Comparison of ENCODE assay signal across 16 cellular contexts in genomic region chr5:179260324-179261070, GRCh38.
DNase-seq lines count a peak whose midpoint lies in the region; ATAC-seq and TF ChIP-seq lines count a peak whose summit lies in the region.
"Had no signal": no experiment of that assay in that cellular context is flagged by ENCODE, and none has a peak within 500 bp of the region (broad histone marks: within the 10 kb centered on the region; RNA-seq: fewer than 3 reads in every experiment).

No MANE protein-coding gene starts in this region.

- no peak overlapping the region for H2AFZ ChIP-seq in hepatocyte

- H3K79me2 ChIP-seq in hepatocyte = no peaks in the 10 kb centered on the region

- TF ChIP-seq POLR2A in vagina (IDR thresholded peaks at IDR 0.05) = no peak
- no peak for TF ChIP-seq POLR2A in gastrocnemius medialis (IDR thresholded peaks at IDR 0.05)

- peaks cover 15% of the 10 kb centered on the region for H3K4me1 ChIP-seq in hepatocyte (ENCODE audit: insufficient read depth)
- H3K4me1 ChIP-seq in vagina = peaks cover 45% of the 10 kb centered on the region
- H3K4me1 ChIP-seq in gastrocnemius medialis = peaks cover 4 to 7% of the 10 kb centered on the region in 2 donors

- H3K27me3 ChIP-seq in hepatocyte (no peaks in the 10 kb centered on the region), vagina (no peaks in the 10 kb centered on the region), gastrocnemius medialis (no peaks in the 10 kb centered on the region)
- H3K27me3 ChIP-seq: ascending aorta, BLaER1, transverse colon had no signal

- in situ Hi-C loops in gastrocnemius medialis (cut with MboI; ENCODE audit: low sequenced_read_pairs in 4 of 4) = no loop called here

- peak; percentile 30 for DNase-seq in Right ventricle myocardium superior
- no peak for DNase-seq in Right ventricle myocardium inferior (ENCODE audit: missing footprints)
- peak; percentile 2 for DNase-seq in hepatocyte (ENCODE audit: low spot score)
- peak; percentile 57 for DNase-seq in posterior vena cava (ENCODE audit: low spot score)
- DNase-seq in vagina (ENCODE audit: extremely low spot score in 2 of 2) = peak; percentile 76 to 85
- DNase-seq in gastrocnemius medialis = no peak
- DNase-seq: activated CD8-positive, alpha-beta T cell treated with anti-CD3 and anti-CD28 coated beads, Interleukin-2, amount 10 ng/mL, durations not matched to agents 7 days and 5 days; activated naive CD8-positive, alpha-beta T cell treated with anti-CD3 and anti-CD28 coated beads for 36 hours; GDM1; NCI-H146; NCI-H446 treated with DMSO at 0.1 percent for 48 hours; transverse colon had no signal

- H3K4me2 ChIP-seq in hepatocyte = no peak overlapping the region
- H3K4me2 ChIP-seq: BLaER1, KMS-11 had no signal

- intact Hi-C loops in Right ventricle myocardium superior (cut with DNase I) (no loop called here), Right ventricle myocardium inferior (cut with DNase I) (no loop called here), posterior vena cava (cut with DNase I) (no loop called here), vagina (cut with DNase I) (no loop called here), gastrocnemius medialis (cut with DNase I; ENCODE audit: low total_unique reads) (no loop called here)

- ATAC-seq in Right ventricle myocardium superior (ENCODE audit: poor library complexity) = no peak
- no peak for ATAC-seq in Right ventricle myocardium inferior
- ATAC-seq in HG03520 (IDR thresholded peaks at IDR 0.05; ENCODE audit: unreplicated experiment) = no peak
- ATAC-seq in gastrocnemius medialis = no peak
- ATAC-seq: activated CD8-positive, alpha-beta T cell treated with anti-CD3 and anti-CD28 coated beads, Interleukin-2, amount 10 ng/mL, durations not matched to agents 7 days and 5 days had no signal

- H3K9me3 ChIP-seq in hepatocyte (ENCODE audit: low read depth) (no peaks in the 10 kb centered on the region), vagina (no peaks in the 10 kb centered on the region), gastrocnemius medialis (no peaks in the 10 kb centered on the region)
- H3K9me3 ChIP-seq: ascending aorta, BLaER1, transverse colon had no signal

- TF ChIP-seq CTCF in hepatocyte (IDR thresholded peaks at IDR 0.05; ENCODE audit: poor library complexity) (no peak), vagina (IDR thresholded peaks at IDR 0.05) (no peak), gastrocnemius medialis (IDR thresholded peaks at IDR 0.05 in 4 of 5, conservative IDR thresholded peaks at IDR 0.05 in 1 of 5) (no peak)

- no peak overlapping the region for H3K27ac ChIP-seq in hepatocyte
- no peak overlapping the region for H3K27ac ChIP-seq in vagina
- H3K27ac ChIP-seq in gastrocnemius medialis = no peak overlapping the region
- H3K27ac ChIP-seq: ascending aorta, BLaER1, KMS-11, transverse colon had no signal

- H3K36me3 ChIP-seq in hepatocyte (replicated peaks; ENCODE audit: insufficient read depth, low read depth) (no peaks in the 10 kb centered on the region), vagina (no peaks in the 10 kb centered on the region), gastrocnemius medialis (no peaks in the 10 kb centered on the region)
- H3K36me3 ChIP-seq: ascending aorta, BLaER1, transverse colon had no signal

- H4K20me1 ChIP-seq in hepatocyte (ENCODE audit: insufficient read depth, poor library complexity, severe bottlenecking) = no peaks in the 10 kb centered on the region
- H4K20me1 ChIP-seq: BLaER1 had no signal

- H3K4me3 ChIP-seq in hepatocyte = no peak overlapping the region
- H3K4me3 ChIP-seq in vagina = no peak overlapping the region
- H3K4me3 ChIP-seq in gastrocnemius medialis = no peak overlapping the region
- H3K4me3 ChIP-seq: ascending aorta, BLaER1, transverse colon had no signal

- WGBS in hepatocyte (ENCODE audit: low lambda C conversion rate, missing lambda C conversion rate) = 90% methylated on average over 27 of the region's 27 CpGs

- no peaks in the 10 kb centered on the region for H3K9me2 ChIP-seq in hepatocyte (replicated peaks; ENCODE audit: insufficient read depth)

Comparison
In these comparisons a context has a peak if more than half of its experiments do, and no peak if none do; other contexts are left out.
1. DNase-seq: peak in Right ventricle myocardium superior (single experiment), hepatocyte (single experiment), posterior vena cava (single experiment) and vagina (2 of 2); none in Right ventricle myocardium inferior (single experiment) and gastrocnemius medialis (0 of 2).